ENCODE assay signal across 16 cellular contexts in genomic region chr11:82043316-82043715, GRCh38.
DNase-seq lines count a peak whose midpoint lies in the region; TF ChIP-seq lines count a peak whose summit lies in the region.
"Had no signal": no experiment of that assay in that cellular context is flagged by ENCODE, and none has a peak within 500 bp of the region (broad histone marks: within the 10 kb centered on the region; RNA-seq: fewer than 3 reads in every experiment).

No MANE protein-coding gene starts in this region.

- H3K4me1 ChIP-seq in BLaER1 treated with 17β-estradiol and CSF1 and Interleukin-3, amounts not matched to agents 10 nM and 100 nM: peaks cover 0 to 19% (median 12%) of the 10 kb centered on the region in 10 experiments; a peak in 16 of 20 replicates
- H3K4me1 ChIP-seq in esophagus squamous epithelium: no peaks in the 10 kb centered on the region

- H3K36me3 Mint-ChIP-seq in activated T-helper 1 cell treated with anti-CD3 and anti-CD28 coated beads, Interleukin-12 subunit alpha, Interleukin-12 subunit beta, Interleukin-2, Interleukin-4 antibody, amounts not matched to agents 30 ng/mL and 10 ng/mL and 1 ng/mL, durations not matched to agents 14 hours and 24 hours and 36 hours (ENCODE audit: low read depth): no peaks in the 10 kb centered on the region

- peaks cover 14% of the 10 kb centered on the region for H3K9me3 Mint-ChIP-seq in activated T-helper 1 cell treated with anti-CD3 and anti-CD28 coated beads, Interleukin-12 subunit alpha, Interleukin-12 subunit beta, Interleukin-2, Interleukin-4 antibody, amounts not matched to agents 30 ng/mL and 10 ng/mL and 1 ng/mL, durations not matched to agents 14 hours and 24 hours and 36 hours

- no peaks in the 10 kb centered on the region for H4K20me1 ChIP-seq in BLaER1 treated with 17β-estradiol and CSF1 and Interleukin-3, amounts not matched to agents 10 nM and 100 nM

- no peak for TF ChIP-seq CTCF in esophagus squamous epithelium (IDR thresholded peaks at IDR 0.05)

- DNase-seq in astrocyte of the hippocampus (ENCODE audit: low read depth, low spot score) (peak; percentile 14), fibroblast of peridontal ligament (ENCODE audit: extremely low read depth) (peak; percentile 90), stromal cell of bone marrow (ENCODE audit: low read depth) (peak; percentile 48), DMS53 (lab: John Stamatoyannopoulos, UW) (no peak), esophagus squamous epithelium (lab: John Stamatoyannopoulos, UW) (no peak)
- DNase-seq in activated T-helper 1 cell treated with anti-CD3 and anti-CD28 coated beads, Interleukin-12 subunit alpha, Interleukin-12 subunit beta, Interleukin-2, Interleukin-4 antibody, amounts not matched to agents 30 ng/mL and 10 ng/mL and 1 ng/mL, durations not matched to agents 14 hours and 24 hours and 36 hours (ENCODE audit: low spot score): no peak
- DNase-seq: AML-193, COR-L47, DMS 273 treated with DMSO at 0.1 percent for 48 hours, NCI-H1417 treated with DMSO at 0.1 percent for 48 hours, NCI-H187 treated with DMSO at 0.1 percent for 48 hours, NCI-H2227 treated with DMSO at 0.1 percent for 48 hours, NCI-H510A treated with DMSO at 0.1 percent for 48 hours, NCI-H82, SHP77 had no signal

- H3K9ac ChIP-seq in BLaER1 treated with 17β-estradiol and CSF1 and Interleukin-3, amounts not matched to agents 10 nM and 100 nM: no peak overlapping the region

- no peaks in the 10 kb centered on the region for H3K36me3 ChIP-seq in BLaER1 treated with 17β-estradiol and CSF1 and Interleukin-3, amounts not matched to agents 10 nM and 100 nM
- H3K36me3 ChIP-seq in esophagus squamous epithelium: no peaks in the 10 kb centered on the region

- H3K27ac Mint-ChIP-seq in activated T-helper 1 cell treated with anti-CD3 and anti-CD28 coated beads, Interleukin-12 subunit alpha, Interleukin-12 subunit beta, Interleukin-2, Interleukin-4 antibody, amounts not matched to agents 30 ng/mL and 10 ng/mL and 1 ng/mL, durations not matched to agents 14 hours and 24 hours and 36 hours: no peak overlapping the region

- no peaks in the 10 kb centered on the region for H3K27me3 ChIP-seq in BLaER1 treated with 17β-estradiol and CSF1 and Interleukin-3, amounts not matched to agents 10 nM and 100 nM
- no peaks in the 10 kb centered on the region for H3K27me3 ChIP-seq in esophagus squamous epithelium

- no peaks in the 10 kb centered on the region for H3K4me1 Mint-ChIP-seq in activated T-helper 1 cell treated with anti-CD3 and anti-CD28 coated beads, Interleukin-12 subunit alpha, Interleukin-12 subunit beta, Interleukin-2, Interleukin-4 antibody, amounts not matched to agents 30 ng/mL and 10 ng/mL and 1 ng/mL, durations not matched to agents 14 hours and 24 hours and 36 hours (ENCODE audit: low read depth)

- H3K9me3 ChIP-seq in BLaER1 treated with 17β-estradiol and CSF1 and Interleukin-3, amounts not matched to agents 10 nM and 100 nM (replicated peaks in 1 of 11): peaks cover 23 to 36% (median 28%) of the 10 kb centered on the region in 11 experiments
- no peaks in the 10 kb centered on the region for H3K9me3 ChIP-seq in esophagus squamous epithelium

- WGBS in esophagus squamous epithelium, 2 donors: 67 to 73% methylated on average over 2 of the region's 2 CpGs

- H3K4me3 ChIP-seq in BLaER1 treated with 17β-estradiol and CSF1 and Interleukin-3, amounts not matched to agents 10 nM and 100 nM: no peak overlapping the region
- no peak overlapping the region for H3K4me3 ChIP-seq in esophagus squamous epithelium

- peak overlapping the region in 8 of 11 experiments; percentile 1 to 41 (median 25); a peak in 6 of 22 replicates for H3K4me2 ChIP-seq in BLaER1 treated with 17β-estradiol and CSF1 and Interleukin-3, amounts not matched to agents 10 nM and 100 nM

- no peak for TF ChIP-seq POLR2A in esophagus squamous epithelium (IDR thresholded peaks at IDR 0.05)

- no peak overlapping the region for H3K27ac ChIP-seq in BLaER1 treated with 17β-estradiol and CSF1 and Interleukin-3, amounts not matched to agents 10 nM and 100 nM
- H3K27ac ChIP-seq in esophagus squamous epithelium: no peak overlapping the region

- no peaks in the 10 kb centered on the region for H3K27me3 Mint-ChIP-seq in activated T-helper 1 cell treated with anti-CD3 and anti-CD28 coated beads, Interleukin-12 subunit alpha, Interleukin-12 subunit beta, Interleukin-2, Interleukin-4 antibody, amounts not matched to agents 30 ng/mL and 10 ng/mL and 1 ng/mL, durations not matched to agents 14 hours and 24 hours and 36 hours (ENCODE audit: insufficient read depth)

- intact Hi-C loops in esophagus squamous epithelium (cut with DNase I): no loop called here
- intact Hi-C loops in activated T-helper 1 cell treated with anti-CD3 and anti-CD28 coated beads, Interleukin-12 subunit alpha, Interleukin-12 subunit beta, Interleukin-2, Interleukin-4 antibody, amounts not matched to agents 30 ng/mL and 10 ng/mL and 1 ng/mL, durations not matched to agents 14 hours and 24 hours and 36 hours (cut with micrococcal nuclease): no loop called here

- no peak overlapping the region for H3K4me3 Mint-ChIP-seq in activated T-helper 1 cell treated with anti-CD3 and anti-CD28 coated beads, Interleukin-12 subunit alpha, Interleukin-12 subunit beta, Interleukin-2, Interleukin-4 antibody, amounts not matched to agents 30 ng/mL and 10 ng/mL and 1 ng/mL, durations not matched to agents 14 hours and 24 hours and 36 hours

Comparison
In these comparisons a context has a peak if more than half of its experiments do, and no peak if none do; other contexts are left out.
1. DNase-seq: peak in astrocyte of the hippocampus (single experiment), fibroblast of peridontal ligament (single experiment) and stromal cell of bone marrow (single experiment); none in DMS53 (single experiment), esophagus squamous epithelium (single experiment) and activated T-helper 1 cell treated with anti-CD3 and anti-CD28 coated beads, Interleukin-12 subunit alpha, Interleukin-12 subunit beta, Interleukin-2, Interleukin-4 antibody, amounts not matched to agents 30 ng/mL and 10 ng/mL and 1 ng/mL, durations not matched to agents 14 hours and 24 hours and 36 hours (single experiment).